Comparison of ENCODE assay signal across 9 cellular contexts in genomic region chr7:95772298-95772770, GRCh38. TPM values are rescaled to one million over a fixed set of nuclear protein-coding genes. Genes with fewer than 3 reads are reported as not detected.
A peak's percentile ranks its signal among the peaks of the same experiment; 100 is the strongest.
DNase-seq lines count a peak whose midpoint lies in the region; ATAC-seq and TF ChIP-seq lines count a peak whose summit lies in the region.
"Had no signal": no experiment of that assay in that cellular context is flagged by ENCODE, and none has a peak within 500 bp of the region (broad histone marks: within the 10 kb centered on the region; RNA-seq: fewer than 3 reads in every experiment).

DYNC1I1 (plus strand) TSS chr7:95772554; CDS start chr7:95804730, 32,176 bp downstream.

- no peak within 1 kb of the TSS for H3K18ac ChIP-seq in trophoblast cell (ENCODE audit: low read length)

- H3K27ac ChIP-seq in adrenal gland (peak within 1 kb of the TSS in 1 of 5 donors; percentile 51), left ventricle myocardium inferior (replicated peaks) (peak within 1 kb of the TSS; percentile 90), trophoblast cell (ENCODE audit: low read depth, low read length) (no peak within 1 kb of the TSS), Karpas-422 (ENCODE audit: low read length) (no peak within 1 kb of the TSS)

- H3K4me3 ChIP-seq in adrenal gland, result peak within 1 kb of the TSS in 3 of 4 donors; percentile 7 to 67 (median 46)
- peak within 1 kb of the TSS; percentile 91 for H3K4me3 ChIP-seq in left ventricle myocardium inferior
- peak within 1 kb of the TSS; percentile 77 for H3K4me3 ChIP-seq in trophoblast cell (ENCODE audit: low read depth, low read length)
- no peak within 1 kb of the TSS for H3K4me3 ChIP-seq in Karpas-422 (ENCODE audit: low read length)

- no peak within 1 kb of the TSS for H2AK5ac ChIP-seq in trophoblast cell (ENCODE audit: low read length)

- intact Hi-C loops in adrenal gland (cut with DNase I), result no loop called here
- intact Hi-C loops in left ventricle myocardium inferior (cut with micrococcal nuclease), result no loop called here

- H3K79me2 ChIP-seq in trophoblast cell (ENCODE audit: control insufficient read depth, insufficient read depth, low read length, poor library complexity) (peaks cover 2% of the 10 kb centered on the region), Karpas-422 (ENCODE audit: low read length) (no peaks in the 10 kb centered on the region)

- H3K4me2 ChIP-seq in trophoblast cell (ENCODE audit: low read length) (peak within 1 kb of the TSS; percentile 91), Karpas-422 (ENCODE audit: low read depth, low read length, poor library complexity, severe bottlenecking) (no peak within 1 kb of the TSS)

- TF ChIP-seq POLR2A in adrenal gland (IDR thresholded peaks at IDR 0.05), result peak; percentile 47 to 67

- H2BK120ac ChIP-seq in trophoblast cell (ENCODE audit: insufficient read depth, low read length, poor library complexity), result no peak within 1 kb of the TSS

- no peak within 1 kb of the TSS for H2BK12ac ChIP-seq in trophoblast cell (ENCODE audit: low read length)

- DNase-seq in DMS 273 treated with DMSO at 0.1 percent for 48 hours (lab: John Stamatoyannopoulos, UW) (peak; percentile 60), NCI-H82 treated with DMSO at 0.1 percent for 48 hours (lab: John Stamatoyannopoulos, UW; ENCODE audit: unreplicated experiment) (peak; percentile 14), adrenal gland (peak; percentile 69 to 87 (median 76)), left ventricle myocardium inferior (peak; percentile 81), trophoblast cell (peak; percentile 44 to 60), Karpas-422 (no peak)

- H4K12ac ChIP-seq in trophoblast cell (ENCODE audit: low read depth, low read length), result no peak within 1 kb of the TSS

- H3K36me3 ChIP-seq in adrenal gland (replicated peaks in 1 of 2), result no peaks in the 10 kb centered on the region
- H3K36me3 ChIP-seq in left ventricle myocardium inferior, result no peaks in the 10 kb centered on the region
- H3K36me3 ChIP-seq in trophoblast cell (ENCODE audit: control insufficient read depth in 1 of 2, insufficient read depth in 2 of 2, low read length in 2 of 2), result no peaks in the 10 kb centered on the region
- no peaks in the 10 kb centered on the region for H3K36me3 ChIP-seq in Karpas-422 (ENCODE audit: insufficient read depth, low read length)

- peak within 1 kb of the TSS; percentile 69 for H4K8ac ChIP-seq in trophoblast cell (ENCODE audit: low read depth, low read length)

- H3K4me1 ChIP-seq in adrenal gland (replicated peaks in 1 of 2), result peaks cover 5 to 7% of the 10 kb centered on the region in 2 donors
- peaks cover 47% of the 10 kb centered on the region for H3K4me1 ChIP-seq in left ventricle myocardium inferior
- H3K4me1 ChIP-seq in trophoblast cell (ENCODE audit: control insufficient read depth in 1 of 2, insufficient read depth in 2 of 2, low read length in 2 of 2), result peaks cover 5 to 9% of the 10 kb centered on the region in 2 experiments
- H3K4me1 ChIP-seq in Karpas-422 (ENCODE audit: low read length), result no peaks in the 10 kb centered on the region

- no peak within 1 kb of the TSS for H2BK5ac ChIP-seq in trophoblast cell (ENCODE audit: low read depth, low read length, poor library complexity)

- H2AFZ ChIP-seq in trophoblast cell (ENCODE audit: insufficient read depth, low read length, poor library complexity) (peak within 1 kb of the TSS; percentile 66), Karpas-422 (ENCODE audit: low read length) (no peak within 1 kb of the TSS)

- no peak within 1 kb of the TSS for H4K91ac ChIP-seq in trophoblast cell (ENCODE audit: low read depth, low read length)

- WGBS in adrenal gland, 4 donors, result 0 to 1% (median 1%) methylated on average over 26 to 49 of the region's 49 CpGs; no CpG with 5 or more reads in 1 of the 4 donors
- WGBS in trophoblast cell (ENCODE audit: extremely low coverage, insufficient coverage, insufficient read length), result no CpG with 5 or more reads among the region's 49 CpGs

- H3K9me2 ChIP-seq in Karpas-422 (replicated peaks; ENCODE audit: insufficient read depth, low read length), result no peaks in the 10 kb centered on the region

- no peaks in the 10 kb centered on the region for H3K79me1 ChIP-seq in trophoblast cell (ENCODE audit: low read length)

- no peaks in the 10 kb centered on the region for H4K20me1 ChIP-seq in Karpas-422 (ENCODE audit: insufficient read depth, low read depth, low read length)

- no peak within 1 kb of the TSS for H3K23ac ChIP-seq in trophoblast cell (ENCODE audit: low read length)

- H3K4ac ChIP-seq in trophoblast cell (ENCODE audit: low read depth, low read length), result no peak within 1 kb of the TSS

- peak within 1 kb of the TSS; percentile 22 for H3K14ac ChIP-seq in trophoblast cell (ENCODE audit: low read length)

- no peaks in the 10 kb centered on the region for H3K9me3 ChIP-seq in adrenal gland (replicated peaks in 1 of 3)
- H3K9me3 ChIP-seq in left ventricle myocardium inferior (replicated peaks), result no peaks in the 10 kb centered on the region
- H3K9me3 ChIP-seq in trophoblast cell (ENCODE audit: insufficient read depth, low read depth, low read length), result no peaks in the 10 kb centered on the region
- H3K9me3 ChIP-seq in Karpas-422 (ENCODE audit: low read length), result no peaks in the 10 kb centered on the region

- peak within 1 kb of the TSS; percentile 37 for H3K9ac ChIP-seq in trophoblast cell (ENCODE audit: low read length)
- H3K9ac ChIP-seq in Karpas-422 (ENCODE audit: low read length), result no peak within 1 kb of the TSS

- H3K27me3 ChIP-seq in adrenal gland (no peaks in the 10 kb centered on the region), left ventricle myocardium inferior (ENCODE audit: low read depth) (peaks cover 9% of the 10 kb centered on the region), trophoblast cell (ENCODE audit: insufficient read depth, low read length) (peaks cover 14% of the 10 kb centered on the region), Karpas-422 (ENCODE audit: low read length) (no peaks in the 10 kb centered on the region)

- no peak for TF ChIP-seq CTCF in adrenal gland (IDR thresholded peaks at IDR 0.05)
- TF ChIP-seq CTCF in left ventricle myocardium inferior (IDR thresholded peaks at IDR 0.05; ENCODE audit: borderline replicate concordance), result peak; percentile 32

- peak; percentile 96 for ATAC-seq in GM21360 (IDR thresholded peaks at IDR 0.05; ENCODE audit: unreplicated experiment)
- ATAC-seq in HG03521 (IDR thresholded peaks at IDR 0.05; ENCODE audit: unreplicated experiment), result peak; percentile 85

RNA-seq across cellular contexts. Expression of gene DYNC1I1, which starts in this region (rescaled TPM):
- total RNA-seq in adrenal gland (10 to 100 TPM in 3 of 8 donors, 1 to 10 TPM in 4, under 1 TPM in 1; 0.97 to 42.6 (median 9.5) TPM), left ventricle myocardium inferior (38.8 TPM)
- 10 to 100 TPM in 1 of 3 donors, 1 to 10 TPM in 2; 2.5 to 13.7 (median 5.6) TPM for polyA plus RNA-seq in adrenal gland
- polyA plus RNA-seq in trophoblast cell (2013), result 0.92 and 1.2 TPM in 2 replicates
- total RNA-seq in Karpas-422 (2014; rRNA removed; shearing (Covaris generic); ENCODE audit: low replicate concordance), result 0.40 TPM in 1 of 2 replicates, not detected in the other
- total RNA-seq: activated CD8-positive, alpha-beta memory T cell treated with anti-CD3 and anti-CD28 coated beads for 36 hours had no signal
